ENCODE assay signal across 8 cellular contexts in genomic region chr9:127567119-127567897, GRCh38. TPM values are rescaled to one million over a fixed set of nuclear protein-coding genes. Genes with fewer than 3 reads are reported as not detected.
DNase-seq lines count a peak whose midpoint lies in the region; ATAC-seq and FAIRE-seq lines count a peak whose summit lies in the region.

No MANE protein-coding gene starts in this region.

- no peak overlapping the region for H3K18ac ChIP-seq in mesendoderm (ENCODE audit: low read length)

- CTCF ChIA-PET in CD8-positive, alpha-beta memory T cell (lab: Charles Lee): interaction anchor here (1.2 to 1.4 kb wide), 2 partner anchors 20 to 42 kb away, joined by 3 read pairs; no protein-coding TSS in a partner anchor

- peak overlapping the region; percentile 30 to 88 (median 52) for H3K27ac Mint-ChIP-seq in CD8-positive, alpha-beta memory T cell
- H3K27ac Mint-ChIP-seq in dendritic cell treated with granulocyte-macrophage colony-stimulating factor and Interleukin-4, amounts not matched to agents 40 ng/mL and 50 ng/mL, for 4 days: peak overlapping the region; percentile 94

- peak overlapping the region; percentile 55 to 89 (median 81) for H3K4me3 Mint-ChIP-seq in CD8-positive, alpha-beta memory T cell
- peak overlapping the region; percentile 94 for H3K4me3 Mint-ChIP-seq in dendritic cell treated with granulocyte-macrophage colony-stimulating factor and Interleukin-4, amounts not matched to agents 40 ng/mL and 50 ng/mL, for 4 days

- intact Hi-C loops in dendritic cell treated with granulocyte-macrophage colony-stimulating factor and Interleukin-4, amounts not matched to agents 40 ng/mL and 50 ng/mL, for 4 days (cut with micrococcal nuclease): no loop called here

- H3K79me2 ChIP-seq in mesendoderm (ENCODE audit: control insufficient read depth, insufficient read depth, low read length): peaks cover 25% of the 10 kb centered on the region

- peak overlapping the region; percentile 15 for H3K4me3 ChIP-seq in CD8-positive, alpha-beta memory T cell (ENCODE audit: low read length)
- H3K4me3 ChIP-seq in NT2/D1 (ENCODE audit: insufficient read length, low read depth): peak overlapping the region; percentile 83
- H3K4me3 ChIP-seq in mesendoderm (ENCODE audit: low read length): peak overlapping the region; percentile 85

- POLR2A ChIA-PET in CD8-positive, alpha-beta memory T cell (lab: Charles Lee): interaction anchor here (1.3 kb wide), 1 partner anchor 11 kb away, joined by 6 read pairs; no protein-coding TSS in a partner anchor

- H3K9me3 ChIP-seq in CD8-positive, alpha-beta memory T cell (ENCODE audit: low read length): no peaks in the 10 kb centered on the region
- H3K9me3 ChIP-seq in NT2/D1 (ENCODE audit: insufficient read depth, low read length): no peaks in the 10 kb centered on the region

- peak overlapping the region; percentile 96 for H2AK5ac ChIP-seq in mesendoderm (ENCODE audit: low read length)

- WGBS in mesendoderm (ENCODE audit: extremely low coverage, insufficient coverage, low lambda C conversion rate): no CpG with 5 or more reads among the region's 19 CpGs

- H3K79me1 ChIP-seq in mesendoderm (ENCODE audit: low read length): peaks cover 21% of the 10 kb centered on the region

- no peaks in the 10 kb centered on the region for H3K36me3 ChIP-seq in CD8-positive, alpha-beta memory T cell (ENCODE audit: insufficient read depth, low read length)
- peaks cover 40% of the 10 kb centered on the region for H3K36me3 ChIP-seq in NT2/D1 (ENCODE audit: insufficient read depth, insufficient read length, low read length)
- H3K36me3 ChIP-seq in mesendoderm (ENCODE audit: control insufficient read depth, insufficient read depth, low read length): no peaks in the 10 kb centered on the region

- no peak overlapping the region for H4K5ac ChIP-seq in mesendoderm (ENCODE audit: low read length)

- no peak for FAIRE-seq in urothelium cell line (lab: Jason Lieb, UNC)

- H2BK5ac ChIP-seq in mesendoderm (ENCODE audit: low read length): peak overlapping the region; percentile 9

- no peak overlapping the region for H4K8ac ChIP-seq in mesendoderm (ENCODE audit: low read depth, low read length)

- no peak overlapping the region for H2BK120ac ChIP-seq in mesendoderm (ENCODE audit: low read depth, low read length)

- H3K4me1 Mint-ChIP-seq in CD8-positive, alpha-beta memory T cell: peaks cover 24 to 30% (median 25%) of the 10 kb centered on the region in 3 donors
- H3K4me1 Mint-ChIP-seq in dendritic cell treated with granulocyte-macrophage colony-stimulating factor and Interleukin-4, amounts not matched to agents 40 ng/mL and 50 ng/mL, for 4 days (ENCODE audit: low read depth): peaks cover 76% of the 10 kb centered on the region

- H3K27me3 Mint-ChIP-seq in CD8-positive, alpha-beta memory T cell: no peaks in the 10 kb centered on the region
- H3K27me3 Mint-ChIP-seq in dendritic cell treated with granulocyte-macrophage colony-stimulating factor and Interleukin-4, amounts not matched to agents 40 ng/mL and 50 ng/mL, for 4 days: no peaks in the 10 kb centered on the region

- peak overlapping the region; percentile 94 for H3K4me2 ChIP-seq in mesendoderm (ENCODE audit: low read length)

- no peak overlapping the region for H3K4ac ChIP-seq in mesendoderm (ENCODE audit: low read depth, low read length)

- peaks cover 0 to 2% (median 1%) of the 10 kb centered on the region in 3 donors for H3K36me3 Mint-ChIP-seq in CD8-positive, alpha-beta memory T cell
- peaks cover 73% of the 10 kb centered on the region for H3K36me3 Mint-ChIP-seq in dendritic cell treated with granulocyte-macrophage colony-stimulating factor and Interleukin-4, amounts not matched to agents 40 ng/mL and 50 ng/mL, for 4 days (ENCODE audit: low read depth)

- H3K4me1 ChIP-seq in CD8-positive, alpha-beta memory T cell (ENCODE audit: insufficient read depth, low read length): peaks cover 19% of the 10 kb centered on the region
- H3K4me1 ChIP-seq in NT2/D1 (ENCODE audit: insufficient read depth, insufficient read length) (peaks cover 15% of the 10 kb centered on the region), mesendoderm (ENCODE audit: control insufficient read depth, low read depth, low read length) (peaks cover 12% of the 10 kb centered on the region)

- no peaks in the 10 kb centered on the region for H3K9me3 Mint-ChIP-seq in CD8-positive, alpha-beta memory T cell
- no peaks in the 10 kb centered on the region for H3K9me3 Mint-ChIP-seq in dendritic cell treated with granulocyte-macrophage colony-stimulating factor and Interleukin-4, amounts not matched to agents 40 ng/mL and 50 ng/mL, for 4 days

- peak overlapping the region; percentile 73 for H3K27ac ChIP-seq in CD8-positive, alpha-beta memory T cell (ENCODE audit: low read depth, low read length)
- peak overlapping the region; percentile 71 for H3K27ac ChIP-seq in mesendoderm (ENCODE audit: low read depth, low read length)

- ATAC-seq in HG03520 (IDR thresholded peaks at IDR 0.05; ENCODE audit: unreplicated experiment): no peak

- H2BK15ac ChIP-seq in mesendoderm (replicated peaks; ENCODE audit: low read depth): no peak overlapping the region

- peak overlapping the region; percentile 94 for H3K56ac ChIP-seq in mesendoderm (ENCODE audit: low read length)

- H3K27me3 ChIP-seq in CD8-positive, alpha-beta memory T cell (ENCODE audit: insufficient read depth, low read length, poor library complexity, severe bottlenecking): no peaks in the 10 kb centered on the region
- peaks cover 16% of the 10 kb centered on the region for H3K27me3 ChIP-seq in NT2/D1 (ENCODE audit: insufficient read depth, insufficient read length)
- no peaks in the 10 kb centered on the region for H3K27me3 ChIP-seq in mesendoderm (ENCODE audit: insufficient read depth, low read length, poor library complexity)

- H3K9ac ChIP-seq in NT2/D1 (ENCODE audit: insufficient read length, low read depth) (peak overlapping the region; percentile 97), mesendoderm (ENCODE audit: low read length) (peak overlapping the region; percentile 90)

- peak overlapping the region; percentile 89 for H3K23ac ChIP-seq in mesendoderm (ENCODE audit: low read length)

- no peak for DNase-seq in CD8-positive, alpha-beta memory T cell
- DNase-seq in NT2/D1 (ENCODE audit: low read depth, low spot score) (no peak), mesendoderm (peak; percentile 57), urothelium cell line (ENCODE audit: low spot score) (peak; percentile 30), NCI-H187 (lab: John Stamatoyannopoulos, UW) (no peak), NCI-H128 (lab: John Stamatoyannopoulos, UW; ENCODE audit: unreplicated experiment) (no peak)

RNA-seq across cellular contexts. Expression of gene STXBP1, which starts 44.8 kb away (rescaled TPM):
- total RNA-seq in CD8-positive, alpha-beta memory T cell: 10 to 100 TPM; 14.5 to 15.2 TPM
- polyA plus RNA-seq in CD8-positive, alpha-beta memory T cell: 8.2 TPM
- 17.7 TPM for polyA plus RNA-seq in mesendoderm (2013, experiment 1 of 2)
- polyA plus RNA-seq in mesendoderm (2013, experiment 2 of 2): 18.7 TPM

Comparison
In these comparisons a context has a peak if more than half of its experiments do, and no peak if none do; other contexts are left out.
1. DNase-seq: peak in mesendoderm (single experiment) and urothelium cell line (single experiment); none in CD8-positive, alpha-beta memory T cell (0 of 5), NT2/D1 (single experiment), NCI-H187 (0 of 2) and NCI-H128 (single experiment).
2. H3K4me3 ChIP-seq: peak in every context shown above with its lines; median percentile 85 in mesendoderm; 83 in NT2/D1; 15 in CD8-positive, alpha-beta memory T cell.